In the genomic region with DNA sequence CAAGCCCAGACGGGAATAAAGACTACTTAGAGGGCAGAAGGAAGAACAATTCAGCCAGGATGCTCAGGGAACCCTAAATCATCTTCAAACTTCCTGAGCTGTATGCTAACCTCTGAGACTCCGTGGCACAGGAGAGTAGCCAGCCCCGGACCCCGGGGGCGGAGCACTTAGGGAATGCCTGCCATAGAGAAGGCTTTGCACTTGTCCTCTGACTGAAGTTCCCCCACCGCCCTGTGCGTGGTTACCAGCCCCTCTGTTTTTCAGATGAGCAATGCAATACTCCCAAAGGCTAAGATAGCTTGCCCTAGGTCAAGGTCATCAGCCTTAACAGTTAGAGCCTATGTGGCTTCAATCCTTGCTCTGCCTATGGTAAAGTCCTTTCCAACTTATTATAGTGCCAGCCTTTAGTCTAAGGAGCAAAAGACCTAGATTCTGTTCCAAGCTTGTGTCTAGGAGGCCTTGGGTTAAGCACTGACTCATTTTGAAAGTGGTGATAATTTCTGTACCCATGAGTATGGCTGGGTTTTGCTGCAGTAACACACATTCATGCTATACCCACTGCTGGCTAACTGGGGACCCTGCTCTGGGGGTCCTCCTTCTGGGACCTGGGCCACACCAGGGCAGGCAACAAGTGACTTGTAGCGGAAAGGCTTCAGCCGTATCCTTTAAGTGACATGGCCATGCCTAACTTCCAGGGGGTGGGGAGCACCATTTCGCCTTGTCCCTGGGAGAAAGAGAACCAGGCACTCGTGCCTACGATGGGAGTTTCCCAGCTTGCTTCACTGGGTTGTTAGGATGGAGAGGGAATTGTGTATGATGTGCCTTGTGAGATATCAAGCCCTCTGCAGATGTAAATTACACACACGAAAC, we compare ENCODE assay signal across 25 cellular contexts.
DNase-seq lines count a peak whose midpoint lies in the region; ATAC-seq and TF ChIP-seq lines count a peak whose summit lies in the region.
"Had no signal": no experiment of that assay in that cellular context is flagged by ENCODE, and none has a peak within 500 bp of the region (broad histone marks: within the 10 kb centered on the region; RNA-seq: fewer than 3 reads in every experiment).

No MANE protein-coding gene starts in this region.

- TF ChIP-seq CTCF in coronary artery (IDR thresholded peaks at IDR 0.05) (no peak), transverse colon (IDR thresholded peaks at IDR 0.05) (no peak)

- H3K27ac Mint-ChIP-seq in stimulated activated effector memory CD8-positive, alpha-beta T cell treated with anti-CD3 and anti-CD28 coated beads, Interleukin-12 subunit alpha, Interleukin-12 subunit beta, amount 100 ng/mL, for 72 hours, result no peak overlapping the region
- H3K27ac Mint-ChIP-seq: activated naive CD4-positive, alpha-beta T cell treated with anti-CD3 and anti-CD28 coated beads, Interleukin-2, amount 50 U/mL, for 24 hours; activated T-helper 1 cell treated with anti-CD3 and anti-CD28 coated beads, Interleukin-12 subunit alpha, Interleukin-12 subunit beta, Interleukin-2, Interleukin-4 antibody, amounts not matched to agents 30 ng/mL and 10 ng/mL and 1 ng/mL, durations not matched to agents 14 hours and 24 hours and 36 hours; naive thymus-derived CD8-positive, alpha-beta T cell had no signal

- ATAC-seq in right cardiac atrium, result no peak
- peak; percentile 80 for ATAC-seq in stimulated activated effector memory CD8-positive, alpha-beta T cell treated with anti-CD3 and anti-CD28 coated beads, Interleukin-12 subunit alpha, Interleukin-12 subunit beta, amount 100 ng/mL, for 72 hours
- no peak for ATAC-seq in GM18520 (IDR thresholded peaks at IDR 0.05; ENCODE audit: unreplicated experiment)
- ATAC-seq: HCT116; naive thymus-derived CD8-positive, alpha-beta T cell had no signal

- H3K27ac ChIP-seq in right cardiac atrium (ENCODE audit: low read length) (no peak overlapping the region), coronary artery (no peak overlapping the region), transverse colon (no peak overlapping the region)
- H3K27ac ChIP-seq: BLaER1, epithelial cell of prostate, PC-9 had no signal

- DNase-seq in cardiac septum (ENCODE audit: low spot score) (peak; percentile 71), right cardiac atrium (no peak), coronary artery (ENCODE audit: low spot score) (peak; percentile 53), NCI-H2081 (lab: John Stamatoyannopoulos, UW) (no peak), transverse colon (no peak)
- no peak for DNase-seq in stimulated activated effector memory CD8-positive, alpha-beta T cell treated with anti-CD3 and anti-CD28 coated beads, Interleukin-12 subunit alpha, Interleukin-12 subunit beta, amount 100 ng/mL, for 72 hours (ENCODE audit: low spot score in 2 of 2)
- DNase-seq: activated CD4-positive, alpha-beta T cell treated with anti-CD3 and anti-CD28 coated beads for 4 hours; effector CD4-positive, alpha-beta T cell; hippocampal formation; KG1; NCI-H1092 treated with DMSO at 0.1 percent for 48 hours; NCI-H1694 treated with DMSO at 0.1 percent for 48 hours; NCI-H2171; NCI-H524; PC-9; Right ventricle myocardium superior; stimulated activated naive CD4-positive, alpha-beta T cell had no signal

- intact Hi-C loops in cardiac septum (cut with DNase I) (no loop called here), right cardiac atrium (cut with DNase I) (no loop called here), transverse colon (cut with DNase I; ENCODE audit: low total_unique reads) (no loop called here)

- in situ Hi-C loops in transverse colon (cut with MboI; ENCODE audit: low pct_ligation_motif_present in 1 of 4, low pct_unique_long_range_greater_than_20kb in 1 of 4, low sequenced_read_pairs in 3 of 4), result no loop called here

- H3K4me1 ChIP-seq in right cardiac atrium (ENCODE audit: control insufficient read depth, insufficient read depth, low read length) (no peaks in the 10 kb centered on the region), transverse colon (peaks cover 0 to 7% (median 0%) of the 10 kb centered on the region in 4 donors)

- WGBS in right cardiac atrium, result 68% methylated on average over 13 of the region's 13 CpGs
- 40 to 62% methylated on average over 1 to 13 of the region's 13 CpGs for WGBS in transverse colon (ENCODE audit: low coverage in 1 of 2), 2 donors

- no peaks in the 10 kb centered on the region for H3K9me3 Mint-ChIP-seq in stimulated activated effector memory CD8-positive, alpha-beta T cell treated with anti-CD3 and anti-CD28 coated beads, Interleukin-12 subunit alpha, Interleukin-12 subunit beta, amount 100 ng/mL, for 72 hours
- H3K9me3 Mint-ChIP-seq: activated naive CD4-positive, alpha-beta T cell treated with anti-CD3 and anti-CD28 coated beads, Interleukin-2, amount 50 U/mL, for 24 hours; naive thymus-derived CD8-positive, alpha-beta T cell had no signal

- TF ChIP-seq EP300 in transverse colon (IDR thresholded peaks at IDR 0.05; ENCODE audit: low read depth), result no peak

- TF ChIP-seq POLR2A in transverse colon (IDR thresholded peaks at IDR 0.05), result no peak

- H3K27me3 ChIP-seq in right cardiac atrium (ENCODE audit: control insufficient read depth, insufficient read depth) (no peaks in the 10 kb centered on the region), transverse colon (peaks cover 7% of the 10 kb centered on the region)
- H3K27me3 ChIP-seq: BLaER1 had no signal

- H3K4me3 ChIP-seq in right cardiac atrium (ENCODE audit: low read length) (no peak overlapping the region), coronary artery (no peak overlapping the region), transverse colon (no peak overlapping the region)
- H3K4me3 ChIP-seq: BLaER1, lung, PC-9 had no signal

- no peak overlapping the region for H3K4me3 Mint-ChIP-seq in stimulated activated effector memory CD8-positive, alpha-beta T cell treated with anti-CD3 and anti-CD28 coated beads, Interleukin-12 subunit alpha, Interleukin-12 subunit beta, amount 100 ng/mL, for 72 hours
- H3K4me3 Mint-ChIP-seq: activated naive CD4-positive, alpha-beta T cell treated with anti-CD3 and anti-CD28 coated beads, Interleukin-2, amount 50 U/mL, for 24 hours; activated T-helper 1 cell treated with anti-CD3 and anti-CD28 coated beads, Interleukin-12 subunit alpha, Interleukin-12 subunit beta, Interleukin-2, Interleukin-4 antibody, amounts not matched to agents 30 ng/mL and 10 ng/mL and 1 ng/mL, durations not matched to agents 14 hours and 24 hours and 36 hours; naive thymus-derived CD8-positive, alpha-beta T cell had no signal

- H3K36me3 Mint-ChIP-seq in stimulated activated effector memory CD8-positive, alpha-beta T cell treated with anti-CD3 and anti-CD28 coated beads, Interleukin-12 subunit alpha, Interleukin-12 subunit beta, amount 100 ng/mL, for 72 hours, result peaks cover 10% of the 10 kb centered on the region
- H3K36me3 Mint-ChIP-seq: activated naive CD4-positive, alpha-beta T cell treated with anti-CD3 and anti-CD28 coated beads, Interleukin-2, amount 50 U/mL, for 24 hours; naive thymus-derived CD8-positive, alpha-beta T cell had no signal

- no peaks in the 10 kb centered on the region for H3K9me3 ChIP-seq in right cardiac atrium (ENCODE audit: control insufficient read depth, low read length)
- no peaks in the 10 kb centered on the region for H3K9me3 ChIP-seq in transverse colon
- H3K9me3 ChIP-seq: BLaER1 had no signal

- H3K4me1 Mint-ChIP-seq in stimulated activated effector memory CD8-positive, alpha-beta T cell treated with anti-CD3 and anti-CD28 coated beads, Interleukin-12 subunit alpha, Interleukin-12 subunit beta, amount 100 ng/mL, for 72 hours, result peaks cover 26% of the 10 kb centered on the region

- no peaks in the 10 kb centered on the region for H3K36me3 ChIP-seq in transverse colon
- H3K36me3 ChIP-seq: BLaER1 had no signal

Comparison
In these comparisons a context has a peak if more than half of its experiments do, and no peak if none do; other contexts are left out.
1. DNase-seq: peak in cardiac septum (single experiment) and coronary artery (single experiment); none in right cardiac atrium (0 of 3), stimulated activated effector memory CD8-positive, alpha-beta T cell treated with anti-CD3 and anti-CD28 coated beads, Interleukin-12 subunit alpha, Interleukin-12 subunit beta, amount 100 ng/mL, for 72 hours (0 of 2), NCI-H2081 (0 of 2) and transverse colon (single experiment).